ENCODE assay signal across 11 cellular contexts in the genomic region with DNA sequence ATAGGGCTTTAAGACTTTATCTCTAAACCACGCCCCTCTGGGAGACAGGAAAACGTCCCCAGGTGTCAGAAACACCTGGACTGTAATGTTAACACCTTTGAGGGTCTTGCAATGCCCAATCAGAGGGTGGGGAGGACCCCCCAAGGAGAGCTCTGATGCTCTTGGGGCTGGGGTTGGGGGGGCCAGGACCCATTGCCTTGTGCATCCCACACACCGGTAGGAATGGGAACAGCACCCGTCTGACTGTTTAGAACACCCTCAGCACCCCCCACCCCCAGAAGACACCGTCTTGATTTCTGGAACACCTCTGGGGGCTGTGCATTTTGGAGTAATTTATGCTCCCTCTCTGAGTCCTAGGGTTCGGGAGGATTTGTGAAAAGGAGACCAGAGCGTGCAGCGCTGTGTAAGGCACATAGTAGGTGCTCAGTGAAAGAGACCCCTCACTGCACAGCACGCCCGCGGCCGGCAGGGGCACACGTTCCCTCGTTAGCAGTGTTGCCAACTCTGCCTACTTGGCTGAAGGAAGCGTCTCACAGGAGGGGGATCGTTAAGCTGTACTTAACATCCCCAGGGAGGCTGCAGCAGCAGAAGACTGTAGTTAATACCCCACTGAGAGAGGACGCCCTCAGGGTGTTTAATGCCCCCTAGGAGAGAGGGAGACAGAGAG. TPM values are rescaled to one million over a fixed set of nuclear protein-coding genes. Genes with fewer than 3 reads are reported as not detected.
A peak's percentile ranks its signal among the peaks of the same experiment; 100 is the strongest.
DNase-seq lines count a peak whose midpoint lies in the region; ATAC-seq and TF ChIP-seq lines count a peak whose summit lies in the region.
"Had no signal": no experiment of that assay in that cellular context is flagged by ENCODE, and none has a peak within 500 bp of the region (broad histone marks: within the 10 kb centered on the region; RNA-seq: fewer than 3 reads in every experiment).

No MANE protein-coding gene starts in this region.

- no peak overlapping the region for H3K4me3 ChIP-seq in SK-N-SH (ENCODE audit: low read depth in 2 of 2, low read length in 1 of 2)
- no peak overlapping the region for H3K4me3 ChIP-seq in cardiac fibroblast (replicated peaks in 1 of 2; ENCODE audit: low read depth in 2 of 2, low read length in 2 of 2)
- H3K4me3 ChIP-seq in osteoblast (ENCODE audit: insufficient read depth, low read length) = no peak overlapping the region
- no peak overlapping the region for H3K4me3 ChIP-seq in neuronal stem cell (ENCODE audit: low read length in 2 of 2)
- no peak overlapping the region for H3K4me3 ChIP-seq in heart left ventricle
- H3K4me3 ChIP-seq: mucosa of descending colon, transverse colon had no signal

- intact Hi-C loops in heart left ventricle (cut with DNase I) = loop anchor here in 6 of 10 donors (5.0 kb wide), 4 partner anchors 44 to 59 kb away; a partner anchor contains a TSS

- H3K79me1 ChIP-seq in neuronal stem cell (ENCODE audit: low read depth, low read length) = no peaks in the 10 kb centered on the region

- H3K9ac ChIP-seq in SK-N-SH (no peak overlapping the region), neuronal stem cell (ENCODE audit: low read depth, low read length, poor library complexity) (no peak overlapping the region)

- H3K18ac ChIP-seq in neuronal stem cell (ENCODE audit: low read length) = no peak overlapping the region

- no peak for ATAC-seq in SK-N-SH treated with all-trans-retinoic acid at 6 μM for 48 hours
- ATAC-seq in heart left ventricle = no peak
- ATAC-seq: mucosa of descending colon had no signal

- CTCF ChIA-PET in SK-N-SH (lab: Yijun Ruan, JAX) = interaction anchor here (0.9 to 2.3 kb wide), 5 partner anchors 20 to 72 kb away, joined by 3 to 6 read pairs (median 4); no protein-coding TSS in a partner anchor

- no peak overlapping the region for H2AK5ac ChIP-seq in neuronal stem cell (ENCODE audit: low read depth, low read length)

- no peak for TF ChIP-seq EP300 in SK-N-SH (IDR thresholded peaks at IDR 0.05; ENCODE audit: borderline replicate concordance in 1 of 2, low read depth in 1 of 2, low read length in 1 of 2)

- 41% methylated on average over 14 of the region's 17 CpGs for WGBS in SK-N-SH (ENCODE audit: low lambda C conversion rate)
- no CpG with 5 or more reads among the region's 17 CpGs for WGBS in neuronal stem cell (ENCODE audit: extremely low coverage in 2 of 2, insufficient read length in 2 of 2, insufficient replicate concordance in 1 of 2), 2 donors
- 4 to 13% (median 7%) methylated on average over 13 to 17 of the region's 17 CpGs for WGBS in heart left ventricle, 4 donors

- no peak overlapping the region for H2BK120ac ChIP-seq in neuronal stem cell (ENCODE audit: low read depth, low read length)

- H3F3A ChIP-seq in SK-N-SH (replicated peaks; ENCODE audit: insufficient read depth) = no peaks in the 10 kb centered on the region

- H3K4me2 ChIP-seq in SK-N-SH (no peak overlapping the region), osteoblast (ENCODE audit: insufficient read depth, low read length) (no peak overlapping the region), neuronal stem cell (ENCODE audit: insufficient read depth, low read length, poor library complexity, severe bottlenecking) (no peak overlapping the region)

- peak; percentile 20 for TF ChIP-seq CTCF in SK-N-SH (IDR thresholded peaks at IDR 0.05)
- TF ChIP-seq CTCF in cardiac fibroblast (IDR thresholded peaks at IDR 0.05; ENCODE audit: low read depth, low read length) = peak; percentile 46
- peak; percentile 34 for TF ChIP-seq CTCF in osteoblast (IDR thresholded peaks at IDR 0.05; ENCODE audit: extremely low read depth, low read depth, low read length)
- TF ChIP-seq CTCF in heart left ventricle (IDR thresholded peaks at IDR 0.05) = peak in 1 of 12 donors; percentile 10

- H3K14ac ChIP-seq in neuronal stem cell (ENCODE audit: low read length) = no peak overlapping the region

- no peaks in the 10 kb centered on the region for H3K79me2 ChIP-seq in SK-N-SH (ENCODE audit: insufficient read depth)
- no peaks in the 10 kb centered on the region for H3K79me2 ChIP-seq in osteoblast (ENCODE audit: insufficient read depth, low read length)

- H3K23ac ChIP-seq in neuronal stem cell (ENCODE audit: low read depth, low read length, poor library complexity) = no peak overlapping the region

- no peaks in the 10 kb centered on the region for H3K9me3 ChIP-seq in SK-N-SH
- H3K9me3 ChIP-seq in osteoblast (ENCODE audit: low read depth, low read length) = no peaks in the 10 kb centered on the region
- peaks cover 0 to 5% of the 10 kb centered on the region in 2 donors for H3K9me3 ChIP-seq in neuronal stem cell (replicated peaks in 1 of 2; ENCODE audit: control insufficient read depth in 2 of 2, insufficient read depth in 1 of 2, low read depth in 1 of 2, low read length in 2 of 2)
- no peaks in the 10 kb centered on the region for H3K9me3 ChIP-seq in heart left ventricle
- H3K9me3 ChIP-seq: mucosa of descending colon, transverse colon had no signal

- no peak overlapping the region for H4K91ac ChIP-seq in neuronal stem cell (ENCODE audit: low read depth, low read length, poor library complexity)

- peaks cover 24% of the 10 kb centered on the region for H3K27me3 ChIP-seq in SK-N-SH (ENCODE audit: insufficient read depth)
- H3K27me3 ChIP-seq in osteoblast (ENCODE audit: insufficient read depth, low read length) = peaks cover 59% of the 10 kb centered on the region
- H3K27me3 ChIP-seq in neuronal stem cell (ENCODE audit: control insufficient read depth in 3 of 3, insufficient read depth in 3 of 3, low read depth in 1 of 3, low read length in 3 of 3) = peaks cover 44 to 97% (median 89%) of the 10 kb centered on the region in 3 experiments
- H3K27me3 ChIP-seq in heart left ventricle = peaks cover 54 to 99% (median 89%) of the 10 kb centered on the region in 9 donors

- H4K20me1 ChIP-seq in SK-N-SH (ENCODE audit: insufficient read depth) (0 out of 2 replicates have a peak, but pooled peaks cover 3% of the 10 kb centered on the region), osteoblast (ENCODE audit: insufficient read depth, low read length) (peaks cover 4% of the 10 kb centered on the region)

- H4K8ac ChIP-seq in neuronal stem cell (ENCODE audit: low read depth, low read length) = no peak overlapping the region

- no peak for TF ChIP-seq POLR2A in heart left ventricle (IDR thresholded peaks at IDR 0.05)

- H2AFZ ChIP-seq in SK-N-SH (ENCODE audit: low read depth) (no peak overlapping the region), osteoblast (ENCODE audit: low read length) (no peak overlapping the region), neuronal stem cell (ENCODE audit: low read length) (no peak overlapping the region)

- H2BK15ac ChIP-seq in neuronal stem cell (ENCODE audit: low read length) = no peak overlapping the region

- H2BK5ac ChIP-seq in neuronal stem cell (ENCODE audit: low read length) = no peak overlapping the region

- DNase-seq in SK-N-SH = no peak
- DNase-seq in NCI-H146 (lab: John Stamatoyannopoulos, UW) = peak; percentile 77
- DNase-seq in cardiac fibroblast (ENCODE audit: low read depth in 2 of 2) = peak in 1 of 2 donors; percentile 31
- no peak for DNase-seq in osteoblast (ENCODE audit: insufficient read length, low spot score, missing footprints)
- no peak for DNase-seq in stimulated activated CD4-positive, alpha-beta T cell treated with anti-CD3 and anti-CD28 coated beads, Interleukin-2, amount 100 ng/mL, for 48 hours
- no peak for DNase-seq in neuronal stem cell (ENCODE audit: low spot score)
- no peak for DNase-seq in heart left ventricle
- DNase-seq: NCI-H2029, transverse colon had no signal

- no peak overlapping the region for H2BK12ac ChIP-seq in neuronal stem cell (ENCODE audit: low read length)

- TF ChIP-seq RAD21 in SK-N-SH (IDR thresholded peaks at IDR 0.05; ENCODE audit: low read length) = no peak

- no peak overlapping the region for H3K4ac ChIP-seq in neuronal stem cell (ENCODE audit: low read length)

- H3K27ac ChIP-seq in SK-N-SH (ENCODE audit: low read depth in 2 of 2, low read length in 1 of 2) (no peak overlapping the region), osteoblast (ENCODE audit: low read depth, low read length) (no peak overlapping the region), neuronal stem cell (replicated peaks; ENCODE audit: low read length) (no peak overlapping the region), heart left ventricle (no peak overlapping the region)
- H3K27ac ChIP-seq: transverse colon had no signal

- POLR2A ChIA-PET in SK-N-SH (lab: Yijun Ruan, JAX) = interaction anchor here (0.8 kb wide), 1 partner anchor 107 kb away, joined by 3 read pairs; no protein-coding TSS in a partner anchor

- H3K36me3 ChIP-seq in SK-N-SH (replicated peaks in 1 of 2; ENCODE audit: control insufficient read depth in 1 of 2, insufficient read depth in 2 of 2, low read length in 1 of 2) = no peaks in the 10 kb centered on the region
- no peaks in the 10 kb centered on the region for H3K36me3 ChIP-seq in osteoblast (ENCODE audit: insufficient read depth, low read length)
- no peaks in the 10 kb centered on the region for H3K36me3 ChIP-seq in neuronal stem cell (replicated peaks in 1 of 2; ENCODE audit: control insufficient read depth in 2 of 2, insufficient read depth in 2 of 2, low read length in 2 of 2)
- H3K36me3 ChIP-seq in heart left ventricle = no peaks in the 10 kb centered on the region
- H3K36me3 ChIP-seq: transverse colon had no signal

- H3K9me2 ChIP-seq in SK-N-SH = no peaks in the 10 kb centered on the region

- H3K4me1 ChIP-seq in SK-N-SH (ENCODE audit: control insufficient read depth in 1 of 2, insufficient read depth in 2 of 2, low read depth in 1 of 2, low read length in 1 of 2) = peaks cover 0 to 14% of the 10 kb centered on the region in 2 experiments; a peak in 2 of 4 replicates
- peaks cover 17% of the 10 kb centered on the region for H3K4me1 ChIP-seq in osteoblast (ENCODE audit: insufficient read depth, low read length)
- H3K4me1 ChIP-seq in neuronal stem cell (ENCODE audit: control insufficient read depth in 2 of 2, insufficient read depth in 1 of 2, low read depth in 1 of 2, low read length in 2 of 2) = peaks cover 6 to 10% of the 10 kb centered on the region in 2 donors
- H3K4me1 ChIP-seq in heart left ventricle = peaks cover 0 to 23% (median 15%) of the 10 kb centered on the region in 12 donors

RNA-seq across cellular contexts. Expression of a gene that starts 2.8 kb away (rescaled TPM):
- 0.03 and 0.07 TPM in 2 replicates for polyA plus RNA-seq in SK-N-SH (2012; rRNA removed)
- polyA plus RNA-seq in SK-N-SH (2012; cell fraction: cytosol; rRNA removed) = 0.08 TPM in 1 of 2 replicates, not detected in the other
- polyA plus RNA-seq in SK-N-SH (2012; cell fraction: nucleus; rRNA removed) = 0.40 and 0.41 TPM in 2 replicates
- total RNA-seq in osteoblast = under 0.01 TPM in 2 replicates
- polyA plus RNA-seq in neuronal stem cell (2013, experiment 1 of 2) = 0.47 TPM
- polyA plus RNA-seq in neuronal stem cell (2013, experiment 2 of 2) = 0.44 TPM
- total RNA-seq in heart left ventricle = under 1 TPM in 1 of 9 donors, not detected in 8; 0.13 TPM
- polyA plus RNA-seq in heart left ventricle = not detected

RNA-seq across cellular contexts. Expression of a gene that starts 28.1 kb away (rescaled TPM):
- polyA plus RNA-seq in SK-N-SH (2012; rRNA removed) = 252 and 287 TPM in 2 replicates
- 141 and 200 TPM in 2 replicates for polyA plus RNA-seq in SK-N-SH (2012; cell fraction: cytosol; rRNA removed)
- polyA plus RNA-seq in SK-N-SH (2012; cell fraction: nucleus; rRNA removed) = 193 and 241 TPM in 2 replicates
- 95.2 and 117 TPM in 2 replicates for total RNA-seq in osteoblast
- 83.3 TPM for polyA plus RNA-seq in neuronal stem cell (2013, experiment 1 of 2)
- 90.0 TPM for polyA plus RNA-seq in neuronal stem cell (2013, experiment 2 of 2)
- total RNA-seq in heart left ventricle = 100 to 1,000 TPM in 3 of 9 donors, 10 to 100 TPM in 6; 43.2 to 128 (median 67.2) TPM
- polyA plus RNA-seq in heart left ventricle = 100 to 1,000 TPM in 1 of 2 donors, 10 to 100 TPM in 1; 97.2 to 217 TPM

RNA-seq across cellular contexts. Expression of a gene that starts 48.1 kb away (rescaled TPM):
- polyA plus RNA-seq in SK-N-SH (2012; rRNA removed) (67.3 and 102 TPM in 2 replicates), heart left ventricle (10 to 100 TPM; 32.1 to 44.1 TPM)
- 35.5 and 50.9 TPM in 2 replicates for polyA plus RNA-seq in SK-N-SH (2012; cell fraction: cytosol; rRNA removed)
- 244 and 278 TPM in 2 replicates for polyA plus RNA-seq in SK-N-SH (2012; cell fraction: nucleus; rRNA removed)
- total RNA-seq in osteoblast (30.6 and 31.8 TPM in 2 replicates), heart left ventricle (10 to 100 TPM; 22.8 to 89.2 (median 27.2) TPM)
- polyA plus RNA-seq in neuronal stem cell (2013, experiment 1 of 2) = 30.0 TPM
- 29.8 TPM for polyA plus RNA-seq in neuronal stem cell (2013, experiment 2 of 2)

RNA-seq across cellular contexts. Expression of a gene that starts 54.0 kb away (rescaled TPM):
- polyA plus RNA-seq in SK-N-SH (2012; rRNA removed) (0.20 and 0.31 TPM in 2 replicates), heart left ventricle (under 1 TPM in 1 of 2 donors, not detected in 1; 0.51 TPM)
- 0.08 and 0.12 TPM in 2 replicates for polyA plus RNA-seq in SK-N-SH (2012; cell fraction: cytosol; rRNA removed)
- 0.23 and 0.28 TPM in 2 replicates for polyA plus RNA-seq in SK-N-SH (2012; cell fraction: nucleus; rRNA removed)
- total RNA-seq in osteoblast (0.36 TPM in 1 of 2 replicates, not detected in the other), heart left ventricle (under 1 TPM in 3 of 9 donors, not detected in 6; 0.37 to 0.88 (median 0.45) TPM)
- polyA plus RNA-seq in neuronal stem cell (2013, experiment 1 of 2) = 0.67 TPM
- polyA plus RNA-seq in neuronal stem cell (2013, experiment 2 of 2) = 0.64 TPM
